In genomic region chr1:217403321-217403720, GRCh38 we compare ENCODE assay signal across 22 cellular contexts.
"Had no signal": no experiment of that assay in that cellular context is flagged by ENCODE, and none has a peak within 500 bp of the region (broad histone marks: within the 10 kb centered on the region; RNA-seq: fewer than 3 reads in every experiment).

No MANE protein-coding gene starts in this region.

- H3K27me3 Mint-ChIP-seq: activated CD4-positive, alpha-beta T cell treated with anti-CD3 and anti-CD28 coated beads, Interleukin-2, amount 10 ng/mL, durations not matched to agents 24 days and 14 days; activated naive CD8-positive, alpha-beta T cell treated with anti-CD3 and anti-CD28 coated beads for 36 hours; activated T-helper 17 cell treated with anti-CD3 and anti-CD28 coated beads, Interleukin-2, amount 50 U/mL, for 72 hours; brain; stimulated activated memory B cell treated with anti-CD40 and anti-IgM and Interleukin-4, amounts not matched to agents 10 μg/mL and 1 μg/mL and 100 μg/mL, for 72 hours had no signal

- DNase-seq: activated CD4-positive, alpha-beta T cell treated with anti-CD3 and anti-CD28 coated beads, Interleukin-2, amount 10 ng/mL, durations not matched to agents 24 days and 14 days; activated CD8-positive, alpha-beta T cell treated with anti-CD3 and anti-CD28 coated beads for 36 hours; activated naive CD4-positive, alpha-beta T cell; activated naive CD8-positive, alpha-beta T cell treated with anti-CD3 and anti-CD28 coated beads for 36 hours; activated T-cell treated with anti-CD3 and anti-CD28 coated beads, Interleukin-2, amount 50 U/mL, for 1 hour; amygdala; central memory CD4-positive, alpha-beta T cell; head of caudate nucleus; kidney; mesendoderm; naive thymus-derived CD4-positive, alpha-beta T cell; pancreas; sigmoid colon; spleen; stimulated activated CD4-positive, alpha-beta T cell treated with anti-CD3 and anti-CD28 coated beads, Interleukin-4, amount 100 ng/mL, for 4 hours; T-helper 1 cell; T1000 had no signal

- H3K4me3 ChIP-seq: pancreas, sigmoid colon, spleen, thoracic aorta had no signal

- H3K27me3 ChIP-seq: neutrophil, pancreas, sigmoid colon had no signal

- H3K36me3 Mint-ChIP-seq: activated naive CD8-positive, alpha-beta T cell treated with anti-CD3 and anti-CD28 coated beads for 36 hours; brain; naive thymus-derived CD4-positive, alpha-beta T cell; stimulated activated memory B cell treated with anti-CD40 and anti-IgM and Interleukin-4, amounts not matched to agents 10 μg/mL and 1 μg/mL and 100 μg/mL, for 72 hours had no signal

- H3K9me3 Mint-ChIP-seq: activated CD8-positive, alpha-beta T cell treated with anti-CD3 and anti-CD28 coated beads for 36 hours; activated naive CD8-positive, alpha-beta T cell treated with anti-CD3 and anti-CD28 coated beads for 36 hours; activated T-helper 17 cell treated with anti-CD3 and anti-CD28 coated beads, Interleukin-2, amount 50 U/mL, for 72 hours; brain; stimulated activated memory B cell treated with anti-CD40 and anti-IgM and Interleukin-4, amounts not matched to agents 10 μg/mL and 1 μg/mL and 100 μg/mL, for 72 hours had no signal

- H3K4me3 Mint-ChIP-seq: activated CD4-positive, alpha-beta T cell treated with anti-CD3 and anti-CD28 coated beads, Interleukin-2, amount 10 ng/mL, durations not matched to agents 24 days and 14 days; activated CD8-positive, alpha-beta T cell treated with anti-CD3 and anti-CD28 coated beads for 36 hours; activated naive CD8-positive, alpha-beta T cell treated with anti-CD3 and anti-CD28 coated beads for 36 hours; activated T-helper 17 cell treated with anti-CD3 and anti-CD28 coated beads, Interleukin-2, amount 50 U/mL, for 72 hours; brain; naive thymus-derived CD4-positive, alpha-beta T cell; stimulated activated memory B cell treated with anti-CD40 and anti-IgM and Interleukin-4, amounts not matched to agents 10 μg/mL and 1 μg/mL and 100 μg/mL, for 72 hours had no signal

- H3K27ac Mint-ChIP-seq: activated CD4-positive, alpha-beta T cell treated with anti-CD3 and anti-CD28 coated beads, Interleukin-2, amount 10 ng/mL, durations not matched to agents 24 days and 14 days; activated CD8-positive, alpha-beta T cell treated with anti-CD3 and anti-CD28 coated beads for 36 hours; activated naive CD8-positive, alpha-beta T cell treated with anti-CD3 and anti-CD28 coated beads for 36 hours; activated T-helper 17 cell treated with anti-CD3 and anti-CD28 coated beads, Interleukin-2, amount 50 U/mL, for 72 hours; brain; naive thymus-derived CD4-positive, alpha-beta T cell; stimulated activated memory B cell treated with anti-CD40 and anti-IgM and Interleukin-4, amounts not matched to agents 10 μg/mL and 1 μg/mL and 100 μg/mL, for 72 hours had no signal

- H3K36me3 ChIP-seq: neutrophil, pancreas, sigmoid colon, spleen, thoracic aorta had no signal

- H3K4me1 ChIP-seq: pancreas, sigmoid colon, spleen had no signal

- H3K9me3 ChIP-seq: neutrophil, pancreas, sigmoid colon, spleen, thoracic aorta had no signal

- H3K27ac ChIP-seq: neutrophil, pancreas, sigmoid colon, spleen, thoracic aorta had no signal

- H3K4me1 Mint-ChIP-seq: activated CD4-positive, alpha-beta T cell treated with anti-CD3 and anti-CD28 coated beads, Interleukin-2, amount 10 ng/mL, durations not matched to agents 24 days and 14 days; activated naive CD8-positive, alpha-beta T cell treated with anti-CD3 and anti-CD28 coated beads for 36 hours; activated T-helper 17 cell treated with anti-CD3 and anti-CD28 coated beads, Interleukin-2, amount 50 U/mL, for 72 hours; naive thymus-derived CD4-positive, alpha-beta T cell; stimulated activated memory B cell treated with anti-CD40 and anti-IgM and Interleukin-4, amounts not matched to agents 10 μg/mL and 1 μg/mL and 100 μg/mL, for 72 hours had no signal
